1 cellular context compared by ENCODE assay signal in the genomic region with DNA sequence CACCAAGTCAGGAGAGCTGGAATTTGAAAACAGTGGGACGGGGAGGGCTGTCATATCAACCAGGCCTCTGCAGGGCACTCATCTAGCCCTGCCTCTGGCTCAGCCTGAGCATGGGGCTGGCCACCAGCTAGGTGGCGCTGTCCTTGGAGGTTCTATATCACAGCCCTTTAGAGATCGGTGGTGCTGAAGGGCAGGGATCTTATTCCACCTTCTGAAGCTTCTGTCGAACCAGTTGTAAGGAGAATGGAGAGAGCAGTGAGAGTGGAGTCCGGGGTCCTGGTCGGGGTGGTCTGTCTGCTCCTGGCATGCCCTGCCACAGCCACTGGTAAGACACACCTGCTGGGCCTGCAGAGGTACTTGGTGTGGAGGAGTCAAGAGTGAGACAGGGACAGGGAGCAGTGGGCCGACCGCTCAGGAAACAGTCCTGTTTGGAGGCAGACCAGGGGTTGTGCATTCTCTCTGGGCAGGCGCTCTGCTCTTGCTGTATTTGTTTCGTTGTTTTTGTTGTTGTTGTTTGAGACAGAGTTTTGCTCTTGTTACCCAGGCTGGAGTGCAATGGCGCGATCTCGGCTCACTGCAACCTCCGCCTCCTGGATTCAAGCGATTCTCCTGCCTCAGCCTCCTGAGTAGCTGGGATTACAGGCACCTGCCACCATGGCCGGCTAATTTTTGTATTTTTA.
A peak's percentile ranks its signal among the peaks of the same experiment; 100 is the strongest.
TF ChIP-seq lines count a peak whose summit lies in the region.

A gene with protein sequence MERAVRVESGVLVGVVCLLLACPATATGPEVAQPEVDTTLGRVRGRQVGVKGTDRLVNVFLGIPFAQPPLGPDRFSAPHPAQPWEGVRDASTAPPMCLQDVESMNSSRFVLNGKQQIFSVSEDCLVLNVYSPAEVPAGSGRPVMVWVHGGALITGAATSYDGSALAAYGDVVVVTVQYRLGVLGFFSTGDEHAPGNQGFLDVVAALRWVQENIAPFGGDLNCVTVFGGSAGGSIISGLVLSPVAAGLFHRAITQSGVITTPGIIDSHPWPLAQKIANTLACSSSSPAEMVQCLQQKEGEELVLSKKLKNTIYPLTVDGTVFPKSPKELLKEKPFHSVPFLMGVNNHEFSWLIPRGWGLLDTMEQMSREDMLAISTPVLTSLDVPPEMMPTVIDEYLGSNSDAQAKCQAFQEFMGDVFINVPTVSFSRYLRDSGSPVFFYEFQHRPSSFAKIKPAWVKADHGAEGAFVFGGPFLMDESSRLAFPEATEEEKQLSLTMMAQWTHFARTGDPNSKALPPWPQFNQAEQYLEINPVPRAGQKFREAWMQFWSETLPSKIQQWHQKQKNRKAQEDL (plus strand): TSS at position 202 of the 680 bp plus-strand sequence. CDS start 42 bp downstream, at position 244.

TF ChIP-seq in K562, 482 proteins besides CTCF, POLR2A, EP300 and RAD21 (continued from another document and continues in another):
- TF ChIP-seq NR3C1 (CRISPR knock-in tag; IDR thresholded peaks at IDR 0.05) (no peak), NCOA6 (IDR thresholded peaks at IDR 0.05) (no peak), ZKSCAN1 (IDR thresholded peaks at IDR 0.05; ENCODE audit: low read depth, low read length) (no peak), PHB (CRISPR knock-in tag; IDR thresholded peaks at IDR 0.05) (no peak), SAFB2 (IDR thresholded peaks at IDR 0.05; ENCODE audit: borderline replicate concordance, low read depth, low read length, severe bottlenecking) (no peak), ZNF444 (CRISPR knock-in tag; IDR thresholded peaks at IDR 0.05) (no peak), SIN3A (IDR thresholded peaks at IDR 0.05; ENCODE audit: borderline replicate concordance in 2 of 2, control insufficient read depth in 1 of 2, low read depth in 2 of 2, low read length in 2 of 2) (no peak), FOXK2 (conservative IDR thresholded peaks at IDR 0.05 in 1 of 2, IDR thresholded peaks at IDR 0.05 in 1 of 2; ENCODE audit: low read depth in 2 of 2) (no peak), MYC (IDR thresholded peaks at IDR 0.05; ENCODE audit: low read depth, low read length) (no peak), MYC (CRISPR knock-in tag; IDR thresholded peaks at IDR 0.05; ENCODE audit: borderline replicate concordance, low read depth) (no peak), L3MBTL2 (IDR thresholded peaks at IDR 0.05) (0 out of 2 replicates have a peak, but pooled peaks have one; percentile 26), BCOR (IDR thresholded peaks at IDR 0.05) (0 out of 2 replicates have a peak, but pooled peaks have one; percentile 10), FOXK1 (CRISPR knock-in tag; IDR thresholded peaks at IDR 0.05; ENCODE audit: borderline replicate concordance) (no peak), CHD2 (IDR thresholded peaks at IDR 0.05; ENCODE audit: low read depth, low read length) (no peak), BMI1 (IDR thresholded peaks at IDR 0.05; ENCODE audit: low read length) (no peak), ELF4 (CRISPR knock-in tag; IDR thresholded peaks at IDR 0.05) (no peak), HDAC1 (IDR thresholded peaks at IDR 0.05) (no peak), MTA3 (IDR thresholded peaks at IDR 0.05; ENCODE audit: borderline replicate concordance) (peak; percentile 61; the same call in 1 of the 2 replicates), ZNF239 (CRISPR knock-in tag; IDR thresholded peaks at IDR 0.05) (no peak), DNMT1 (IDR thresholded peaks at IDR 0.05) (no peak), GABPB2 (CRISPR knock-in tag; conservative IDR thresholded peaks at IDR 0.05) (no peak), PRMT5 (CRISPR knock-in tag; IDR thresholded peaks at IDR 0.05) (no peak), TCF7L2 (IDR thresholded peaks at IDR 0.05; ENCODE audit: low read depth, low read length) (no peak), NEUROD1 (IDR thresholded peaks at IDR 0.05; ENCODE audit: borderline replicate concordance, low read depth, low read length, partially characterized antibody) (no peak), TAF15 (IDR thresholded peaks at IDR 0.05; ENCODE audit: low read depth, low read length) (no peak), ZBTB1 (CRISPR knock-in tag; IDR thresholded peaks at IDR 0.05; ENCODE audit: borderline replicate concordance, low read depth) (no peak), RBM34 (IDR thresholded peaks at IDR 0.05; ENCODE audit: borderline replicate concordance, insufficient read depth, low read length) (no peak), ZNF263 (CRISPR knock-in tag; IDR thresholded peaks at IDR 0.05; ENCODE audit: borderline replicate concordance) (0 out of 2 replicates have a peak, but pooled peaks have one; percentile 31), SMARCE1 (IDR thresholded peaks at IDR 0.05) (no peak), ADNP (tag; IDR thresholded peaks at IDR 0.05) (no peak), ZC3H4 (CRISPR knock-in tag; IDR thresholded peaks at IDR 0.05; ENCODE audit: borderline replicate concordance) (no peak), TAF7 (tag; IDR thresholded peaks at IDR 0.05) (no peak), HNRNPLL (IDR thresholded peaks at IDR 0.05; ENCODE audit: low read depth, low read length, poor library complexity, severe bottlenecking) (no peak), ZNF445 (CRISPR knock-in tag; IDR thresholded peaks at IDR 0.05; ENCODE audit: low read depth) (no peak), ZNF311 (CRISPR knock-in tag; IDR thresholded peaks at IDR 0.05) (no peak), ILK (tag; IDR thresholded peaks at IDR 0.05; ENCODE audit: borderline replicate concordance, low read depth) (no peak)
- TF ChIP-seq, protein P1, sequence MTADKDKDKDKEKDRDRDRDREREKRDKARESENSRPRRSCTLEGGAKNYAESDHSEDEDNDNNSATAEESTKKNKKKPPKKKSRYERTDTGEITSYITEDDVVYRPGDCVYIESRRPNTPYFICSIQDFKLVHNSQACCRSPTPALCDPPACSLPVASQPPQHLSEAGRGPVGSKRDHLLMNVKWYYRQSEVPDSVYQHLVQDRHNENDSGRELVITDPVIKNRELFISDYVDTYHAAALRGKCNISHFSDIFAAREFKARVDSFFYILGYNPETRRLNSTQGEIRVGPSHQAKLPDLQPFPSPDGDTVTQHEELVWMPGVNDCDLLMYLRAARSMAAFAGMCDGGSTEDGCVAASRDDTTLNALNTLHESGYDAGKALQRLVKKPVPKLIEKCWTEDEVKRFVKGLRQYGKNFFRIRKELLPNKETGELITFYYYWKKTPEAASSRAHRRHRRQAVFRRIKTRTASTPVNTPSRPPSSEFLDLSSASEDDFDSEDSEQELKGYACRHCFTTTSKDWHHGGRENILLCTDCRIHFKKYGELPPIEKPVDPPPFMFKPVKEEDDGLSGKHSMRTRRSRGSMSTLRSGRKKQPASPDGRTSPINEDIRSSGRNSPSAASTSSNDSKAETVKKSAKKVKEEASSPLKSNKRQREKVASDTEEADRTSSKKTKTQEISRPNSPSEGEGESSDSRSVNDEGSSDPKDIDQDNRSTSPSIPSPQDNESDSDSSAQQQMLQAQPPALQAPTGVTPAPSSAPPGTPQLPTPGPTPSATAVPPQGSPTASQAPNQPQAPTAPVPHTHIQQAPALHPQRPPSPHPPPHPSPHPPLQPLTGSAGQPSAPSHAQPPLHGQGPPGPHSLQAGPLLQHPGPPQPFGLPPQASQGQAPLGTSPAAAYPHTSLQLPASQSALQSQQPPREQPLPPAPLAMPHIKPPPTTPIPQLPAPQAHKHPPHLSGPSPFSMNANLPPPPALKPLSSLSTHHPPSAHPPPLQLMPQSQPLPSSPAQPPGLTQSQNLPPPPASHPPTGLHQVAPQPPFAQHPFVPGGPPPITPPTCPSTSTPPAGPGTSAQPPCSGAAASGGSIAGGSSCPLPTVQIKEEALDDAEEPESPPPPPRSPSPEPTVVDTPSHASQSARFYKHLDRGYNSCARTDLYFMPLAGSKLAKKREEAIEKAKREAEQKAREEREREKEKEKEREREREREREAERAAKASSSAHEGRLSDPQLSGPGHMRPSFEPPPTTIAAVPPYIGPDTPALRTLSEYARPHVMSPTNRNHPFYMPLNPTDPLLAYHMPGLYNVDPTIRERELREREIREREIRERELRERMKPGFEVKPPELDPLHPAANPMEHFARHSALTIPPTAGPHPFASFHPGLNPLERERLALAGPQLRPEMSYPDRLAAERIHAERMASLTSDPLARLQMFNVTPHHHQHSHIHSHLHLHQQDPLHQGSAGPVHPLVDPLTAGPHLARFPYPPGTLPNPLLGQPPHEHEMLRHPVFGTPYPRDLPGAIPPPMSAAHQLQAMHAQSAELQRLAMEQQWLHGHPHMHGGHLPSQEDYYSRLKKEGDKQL (CRISPR knock-in tag; IDR thresholded peaks at IDR 0.05; ENCODE audit: borderline replicate concordance), result no peak
- TF ChIP-seq, protein P2, sequence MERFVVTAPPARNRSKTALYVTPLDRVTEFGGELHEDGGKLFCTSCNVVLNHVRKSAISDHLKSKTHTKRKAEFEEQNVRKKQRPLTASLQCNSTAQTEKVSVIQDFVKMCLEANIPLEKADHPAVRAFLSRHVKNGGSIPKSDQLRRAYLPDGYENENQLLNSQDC (CRISPR knock-in tag; IDR thresholded peaks at IDR 0.05), result no peak
- TF ChIP-seq, protein P3, sequence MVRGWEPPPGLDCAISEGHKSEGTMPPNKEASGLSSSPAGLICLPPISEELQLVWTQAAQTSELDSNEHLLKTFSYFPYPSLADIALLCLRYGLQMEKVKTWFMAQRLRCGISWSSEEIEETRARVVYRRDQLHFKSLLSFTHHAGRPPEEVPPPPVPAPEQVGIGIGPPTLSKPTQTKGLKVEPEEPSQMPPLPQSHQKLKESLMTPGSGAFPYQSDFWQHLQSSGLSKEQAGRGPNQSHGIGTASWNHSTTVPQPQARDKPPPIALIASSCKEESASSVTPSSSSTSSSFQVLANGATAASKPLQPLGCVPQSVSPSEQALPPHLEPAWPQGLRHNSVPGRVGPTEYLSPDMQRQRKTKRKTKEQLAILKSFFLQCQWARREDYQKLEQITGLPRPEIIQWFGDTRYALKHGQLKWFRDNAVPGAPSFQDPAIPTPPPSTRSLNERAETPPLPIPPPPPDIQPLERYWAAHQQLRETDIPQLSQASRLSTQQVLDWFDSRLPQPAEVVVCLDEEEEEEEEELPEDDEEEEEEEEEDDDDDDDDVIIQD (CRISPR knock-in tag; IDR thresholded peaks at IDR 0.05), result no peak
- TF ChIP-seq, protein P4, sequence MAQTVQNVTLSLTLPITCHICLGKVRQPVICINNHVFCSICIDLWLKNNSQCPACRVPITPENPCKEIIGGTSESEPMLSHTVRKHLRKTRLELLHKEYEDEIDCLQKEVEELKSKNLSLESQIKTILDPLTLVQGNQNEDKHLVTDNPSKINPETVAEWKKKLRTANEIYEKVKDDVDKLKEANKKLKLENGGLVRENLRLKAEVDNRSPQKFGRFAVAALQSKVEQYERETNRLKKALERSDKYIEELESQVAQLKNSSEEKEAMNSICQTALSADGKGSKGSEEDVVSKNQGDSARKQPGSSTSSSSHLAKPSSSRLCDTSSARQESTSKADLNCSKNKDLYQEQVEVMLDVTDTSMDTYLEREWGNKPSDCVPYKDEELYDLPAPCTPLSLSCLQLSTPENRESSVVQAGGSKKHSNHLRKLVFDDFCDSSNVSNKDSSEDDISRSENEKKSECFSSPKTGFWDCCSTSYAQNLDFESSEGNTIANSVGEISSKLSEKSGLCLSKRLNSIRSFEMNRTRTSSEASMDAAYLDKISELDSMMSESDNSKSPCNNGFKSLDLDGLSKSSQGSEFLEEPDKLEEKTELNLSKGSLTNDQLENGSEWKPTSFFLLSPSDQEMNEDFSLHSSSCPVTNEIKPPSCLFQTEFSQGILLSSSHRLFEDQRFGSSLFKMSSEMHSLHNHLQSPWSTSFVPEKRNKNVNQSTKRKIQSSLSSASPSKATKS (CRISPR knock-in tag; IDR thresholded peaks at IDR 0.05), result no peak
- TF ChIP-seq, protein P5, sequence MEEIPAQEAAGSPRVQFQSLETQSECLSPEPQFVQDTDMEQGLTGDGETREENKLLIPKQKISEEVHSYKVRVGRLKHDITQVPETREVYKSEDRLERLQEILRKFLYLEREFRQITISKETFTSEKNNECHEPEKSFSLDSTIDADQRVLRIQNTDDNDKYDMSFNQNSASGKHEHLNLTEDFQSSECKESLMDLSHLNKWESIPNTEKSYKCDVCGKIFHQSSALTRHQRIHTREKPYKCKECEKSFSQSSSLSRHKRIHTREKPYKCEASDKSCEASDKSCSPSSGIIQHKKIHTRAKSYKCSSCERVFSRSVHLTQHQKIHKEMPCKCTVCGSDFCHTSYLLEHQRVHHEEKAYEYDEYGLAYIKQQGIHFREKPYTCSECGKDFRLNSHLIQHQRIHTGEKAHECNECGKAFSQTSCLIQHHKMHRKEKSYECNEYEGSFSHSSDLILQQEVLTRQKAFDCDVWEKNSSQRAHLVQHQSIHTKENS (CRISPR knock-in tag; IDR thresholded peaks at IDR 0.05), result no peak
- TF ChIP-seq, protein P6, sequence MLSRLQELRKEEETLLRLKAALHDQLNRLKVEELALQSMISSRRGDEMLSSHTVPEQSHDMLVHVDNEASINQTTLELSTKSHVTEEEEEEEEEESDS (CRISPR knock-in tag; IDR thresholded peaks at IDR 0.05), result no peak
- TF ChIP-seq, protein P7, sequence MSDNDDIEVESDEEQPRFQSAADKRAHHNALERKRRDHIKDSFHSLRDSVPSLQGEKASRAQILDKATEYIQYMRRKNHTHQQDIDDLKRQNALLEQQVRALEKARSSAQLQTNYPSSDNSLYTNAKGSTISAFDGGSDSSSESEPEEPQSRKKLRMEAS (CRISPR knock-in tag; IDR thresholded peaks at IDR 0.05), result 0 out of 2 replicates have a peak, but pooled peaks have one; percentile 32
- TF ChIP-seq, protein P8, sequence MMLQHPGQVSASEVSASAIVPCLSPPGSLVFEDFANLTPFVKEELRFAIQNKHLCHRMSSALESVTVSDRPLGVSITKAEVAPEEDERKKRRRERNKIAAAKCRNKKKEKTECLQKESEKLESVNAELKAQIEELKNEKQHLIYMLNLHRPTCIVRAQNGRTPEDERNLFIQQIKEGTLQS (IDR thresholded peaks at IDR 0.05), result no peak
- TF ChIP-seq, protein P8 (CRISPR knock-in tag; conservative IDR thresholded peaks at IDR 0.05), result no peak
- TF ChIP-seq, protein P9, sequence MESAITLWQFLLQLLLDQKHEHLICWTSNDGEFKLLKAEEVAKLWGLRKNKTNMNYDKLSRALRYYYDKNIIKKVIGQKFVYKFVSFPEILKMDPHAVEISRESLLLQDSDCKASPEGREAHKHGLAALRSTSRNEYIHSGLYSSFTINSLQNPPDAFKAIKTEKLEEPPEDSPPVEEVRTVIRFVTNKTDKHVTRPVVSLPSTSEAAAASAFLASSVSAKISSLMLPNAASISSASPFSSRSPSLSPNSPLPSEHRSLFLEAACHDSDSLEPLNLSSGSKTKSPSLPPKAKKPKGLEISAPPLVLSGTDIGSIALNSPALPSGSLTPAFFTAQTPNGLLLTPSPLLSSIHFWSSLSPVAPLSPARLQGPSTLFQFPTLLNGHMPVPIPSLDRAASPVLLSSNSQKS (CRISPR knock-in tag; IDR thresholded peaks at IDR 0.05), result no peak
- TF ChIP-seq, protein P10, sequence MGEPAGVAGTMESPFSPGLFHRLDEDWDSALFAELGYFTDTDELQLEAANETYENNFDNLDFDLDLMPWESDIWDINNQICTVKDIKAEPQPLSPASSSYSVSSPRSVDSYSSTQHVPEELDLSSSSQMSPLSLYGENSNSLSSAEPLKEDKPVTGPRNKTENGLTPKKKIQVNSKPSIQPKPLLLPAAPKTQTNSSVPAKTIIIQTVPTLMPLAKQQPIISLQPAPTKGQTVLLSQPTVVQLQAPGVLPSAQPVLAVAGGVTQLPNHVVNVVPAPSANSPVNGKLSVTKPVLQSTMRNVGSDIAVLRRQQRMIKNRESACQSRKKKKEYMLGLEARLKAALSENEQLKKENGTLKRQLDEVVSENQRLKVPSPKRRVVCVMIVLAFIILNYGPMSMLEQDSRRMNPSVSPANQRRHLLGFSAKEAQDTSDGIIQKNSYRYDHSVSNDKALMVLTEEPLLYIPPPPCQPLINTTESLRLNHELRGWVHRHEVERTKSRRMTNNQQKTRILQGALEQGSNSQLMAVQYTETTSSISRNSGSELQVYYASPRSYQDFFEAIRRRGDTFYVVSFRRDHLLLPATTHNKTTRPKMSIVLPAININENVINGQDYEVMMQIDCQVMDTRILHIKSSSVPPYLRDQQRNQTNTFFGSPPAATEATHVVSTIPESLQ (CRISPR knock-in tag; IDR thresholded peaks at IDR 0.05), result no peak
